In genomic region chr9:109014267-109015025, GRCh38 we compare ENCODE assay signal across 9 cellular contexts. TPM values are rescaled to one million over a fixed set of nuclear protein-coding genes. Genes with fewer than 3 reads are reported as not detected.
DNase-seq lines count a peak whose midpoint lies in the region; ATAC-seq and TF ChIP-seq lines count a peak whose summit lies in the region.
"Had no signal": no experiment of that assay in that cellular context is flagged by ENCODE, and none has a peak within 500 bp of the region (broad histone marks: within the 10 kb centered on the region; RNA-seq: fewer than 3 reads in every experiment).

No MANE protein-coding gene starts in this region.

- peaks cover 4% of the 10 kb centered on the region for H3K79me2 ChIP-seq in mesendoderm (ENCODE audit: control insufficient read depth, insufficient read depth, low read length)

- ATAC-seq in naive thymus-derived CD4-positive, alpha-beta T cell: no peak

- H3K9me3 ChIP-seq in naive thymus-derived CD4-positive, alpha-beta T cell (ENCODE audit: control insufficient read depth in 2 of 3, low read length in 3 of 3): no peaks in the 10 kb centered on the region

- no peaks in the 10 kb centered on the region for H3K27me3 ChIP-seq in naive thymus-derived CD4-positive, alpha-beta T cell (ENCODE audit: control insufficient read depth in 2 of 2, insufficient read depth in 2 of 2, low read length in 2 of 2)
- no peaks in the 10 kb centered on the region for H3K27me3 ChIP-seq in mesendoderm (ENCODE audit: insufficient read depth, low read length, poor library complexity)

- peak overlapping the region; percentile 94 for H3K4me3 Mint-ChIP-seq in endothelial cell (ENCODE audit: unreplicated experiment)
- H3K4me3 Mint-ChIP-seq in naive thymus-derived CD4-positive, alpha-beta T cell: peak overlapping the region; percentile 82 to 99 (median 91)

- peak; percentile 47 for DNase-seq in AG20443 (ENCODE audit: low spot score)
- peak; percentile 67 for DNase-seq in OCI-M1 (lab: John Stamatoyannopoulos, UW)
- DNase-seq in endothelial cell (ENCODE audit: low spot score): no peak
- DNase-seq in naive thymus-derived CD4-positive, alpha-beta T cell: peak in 2 of 9 donors; percentile 9 to 16
- no peak for DNase-seq in NCI-H187 (lab: John Stamatoyannopoulos, UW)
- no peak for DNase-seq in GM19238 (ENCODE audit: insufficient read length, low spot score)
- no peak for DNase-seq in NCI-H2029 (lab: John Stamatoyannopoulos, UW)
- DNase-seq in mesendoderm: no peak
- DNase-seq: NCI-H1930 had no signal

- H4K5ac ChIP-seq in mesendoderm (ENCODE audit: low read length): no peak overlapping the region

- no peak overlapping the region for H3K18ac ChIP-seq in mesendoderm (ENCODE audit: low read length)

- H2BK15ac ChIP-seq in mesendoderm (replicated peaks; ENCODE audit: low read depth): no peak overlapping the region

- no peak overlapping the region for H2AK5ac ChIP-seq in mesendoderm (ENCODE audit: low read length)

- H4K8ac ChIP-seq in mesendoderm (ENCODE audit: low read depth, low read length): no peak overlapping the region

- H3K4ac ChIP-seq in mesendoderm (ENCODE audit: low read depth, low read length): no peak overlapping the region

- peaks cover 3% of the 10 kb centered on the region for H3K36me3 Mint-ChIP-seq in endothelial cell (ENCODE audit: low read depth, unreplicated experiment)
- H3K36me3 Mint-ChIP-seq in naive thymus-derived CD4-positive, alpha-beta T cell: peaks cover 0 to 7% (median 5%) of the 10 kb centered on the region in 5 donors

- WGBS in mesendoderm (ENCODE audit: extremely low coverage, insufficient coverage, low lambda C conversion rate): no CpG with 5 or more reads among the region's 11 CpGs

- no peak overlapping the region for H3K9ac ChIP-seq in mesendoderm (ENCODE audit: low read length)

- no peak overlapping the region for H2BK5ac ChIP-seq in mesendoderm (ENCODE audit: low read length)

- no peak overlapping the region for H3K56ac ChIP-seq in mesendoderm (ENCODE audit: low read length)

- TF ChIP-seq CTCF in endothelial cell (IDR thresholded peaks at IDR 0.05; ENCODE audit: unreplicated experiment): no peak

- peaks cover 2% of the 10 kb centered on the region for H3K79me1 ChIP-seq in mesendoderm (ENCODE audit: low read length)

- POLR2A ChIA-PET in naive thymus-derived CD4-positive, alpha-beta T cell (lab: Charles Lee): interaction anchor here (0.5 to 1.3 kb wide), 4 partner anchors 8 to 86 kb away, joined by 3 to 4 read pairs (median 3); no protein-coding TSS in a partner anchor

- H2BK120ac ChIP-seq in mesendoderm (ENCODE audit: low read depth, low read length): no peak overlapping the region

- peaks cover 25% of the 10 kb centered on the region for H3K4me1 Mint-ChIP-seq in endothelial cell (ENCODE audit: unreplicated experiment)
- H3K4me1 Mint-ChIP-seq in naive thymus-derived CD4-positive, alpha-beta T cell: peaks cover 17 to 34% (median 21%) of the 10 kb centered on the region in 7 donors

- peaks cover 6 to 13% of the 10 kb centered on the region in 2 donors for H3K4me1 ChIP-seq in naive thymus-derived CD4-positive, alpha-beta T cell (ENCODE audit: control insufficient read depth in 2 of 2, insufficient read depth in 2 of 2, low read length in 2 of 2)
- peaks cover 4% of the 10 kb centered on the region for H3K4me1 ChIP-seq in mesendoderm (ENCODE audit: control insufficient read depth, low read depth, low read length)

- intact Hi-C loops in naive thymus-derived CD4-positive, alpha-beta T cell (cut with micrococcal nuclease): loop anchor here (5.0 to 10.0 kb wide), 7 partner anchors 88 to 1732 kb away; partner anchors contain the start of genes RAD23B (in 2 of the 2) and TXN (in 1 of the 2)

- H3K23ac ChIP-seq in mesendoderm (ENCODE audit: low read length): no peak overlapping the region

- H3K27me3 Mint-ChIP-seq in endothelial cell (ENCODE audit: unreplicated experiment): peaks cover 15% of the 10 kb centered on the region
- H3K27me3 Mint-ChIP-seq in naive thymus-derived CD4-positive, alpha-beta T cell: peaks cover 0 to 19% (median 1%) of the 10 kb centered on the region in 5 donors

- peak overlapping the region; percentile 77 for H3K27ac ChIP-seq in naive thymus-derived CD4-positive, alpha-beta T cell (ENCODE audit: low read depth, low read length)
- no peak overlapping the region for H3K27ac ChIP-seq in mesendoderm (ENCODE audit: low read depth, low read length)

- H3K9me3 Mint-ChIP-seq in endothelial cell (ENCODE audit: unreplicated experiment): no peaks in the 10 kb centered on the region
- H3K9me3 Mint-ChIP-seq in naive thymus-derived CD4-positive, alpha-beta T cell: peaks cover 0 to 3% (median 0%) of the 10 kb centered on the region in 11 donors

- H3K4me2 ChIP-seq in mesendoderm (ENCODE audit: low read length): no peak overlapping the region

- CTCF ChIA-PET in naive thymus-derived CD4-positive, alpha-beta T cell (lab: Charles Lee): no interaction called here

- H3K4me3 ChIP-seq in naive thymus-derived CD4-positive, alpha-beta T cell (ENCODE audit: low read length): no peak overlapping the region
- H3K4me3 ChIP-seq in mesendoderm (ENCODE audit: low read length): no peak overlapping the region

- H3K36me3 ChIP-seq in naive thymus-derived CD4-positive, alpha-beta T cell (ENCODE audit: control insufficient read depth in 2 of 3, insufficient read depth in 3 of 3, low read length in 3 of 3): peaks cover 0 to 2% (median 0%) of the 10 kb centered on the region in 3 experiments
- H3K36me3 ChIP-seq in mesendoderm (ENCODE audit: control insufficient read depth, insufficient read depth, low read length): no peaks in the 10 kb centered on the region

- H3K27ac Mint-ChIP-seq in endothelial cell (ENCODE audit: unreplicated experiment): peak overlapping the region; percentile 93
- peak overlapping the region; percentile 55 to 94 (median 87) for H3K27ac Mint-ChIP-seq in naive thymus-derived CD4-positive, alpha-beta T cell

RNA-seq across cellular contexts. Expression of gene CTNNAL1, which starts 1.1 kb away (rescaled TPM):
- total RNA-seq in endothelial cell (ENCODE audit: unreplicated experiment): 31.2 TPM
- 1 to 10 TPM; 1.1 to 9.9 (median 2.5) TPM for total RNA-seq in naive thymus-derived CD4-positive, alpha-beta T cell
- polyA plus RNA-seq in naive thymus-derived CD4-positive, alpha-beta T cell: under 1 TPM; 0.77 to 0.91 TPM
- 47.0 TPM for polyA plus RNA-seq in mesendoderm (2013, experiment 1 of 2)
- 46.8 TPM for polyA plus RNA-seq in mesendoderm (2013, experiment 2 of 2)

Comparison
In these comparisons a context has a peak if more than half of its experiments do, and no peak if none do; other contexts are left out.
1. DNase-seq: peak in AG20443 (single experiment) and OCI-M1 (single experiment); none in endothelial cell (single experiment), NCI-H187 (0 of 2), GM19238 (single experiment), NCI-H2029 (single experiment) and mesendoderm (single experiment).